ENCODE assay signal across 11 cellular contexts in the genomic region with DNA sequence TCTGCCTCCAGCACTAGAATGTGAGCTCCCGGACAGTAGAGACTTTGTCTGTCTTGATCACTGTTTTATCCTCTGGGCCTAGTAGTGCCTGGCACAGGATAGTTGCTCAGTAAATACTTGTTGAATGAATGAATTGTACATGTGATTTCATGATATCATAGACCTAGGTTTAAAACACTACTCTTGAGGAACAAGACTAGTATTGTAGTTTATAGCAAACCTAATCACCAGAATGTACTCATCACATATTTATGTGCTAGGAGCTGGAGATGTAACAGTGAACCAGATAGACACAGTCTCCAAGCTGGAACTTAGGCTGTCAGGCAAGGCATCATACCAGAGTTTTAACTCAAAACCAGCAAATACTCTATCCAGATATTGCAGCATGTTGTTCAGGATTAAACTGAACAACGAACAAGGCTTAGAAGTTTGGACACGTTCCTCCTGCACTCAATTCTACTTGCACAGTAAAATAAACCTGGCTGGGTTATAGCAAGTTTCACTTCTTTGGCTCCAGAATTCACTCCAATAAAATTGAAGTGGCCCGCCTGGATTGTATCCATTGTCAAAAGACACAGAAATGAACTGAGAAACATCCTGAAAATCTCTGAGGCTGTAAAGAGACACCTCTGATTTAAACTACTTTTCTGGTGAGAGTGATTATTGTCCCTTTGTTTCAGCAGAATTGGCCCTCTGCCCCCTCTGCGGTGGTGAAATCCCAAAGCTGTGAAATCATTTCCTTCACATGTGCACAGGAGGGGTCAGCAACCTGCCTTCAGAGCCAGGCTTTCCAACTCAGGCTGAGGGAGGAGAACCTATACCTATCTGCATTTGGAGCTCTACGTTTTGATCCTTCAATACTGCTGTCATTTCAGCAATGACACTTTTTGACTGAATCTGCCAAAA. TPM values are rescaled to one million over a fixed set of nuclear protein-coding genes. Genes with fewer than 3 reads are reported as not detected.
DNase-seq lines count a peak whose midpoint lies in the region; ATAC-seq, FAIRE-seq and TF ChIP-seq lines count a peak whose summit lies in the region.
"Had no signal": no experiment of that assay in that cellular context is flagged by ENCODE, and none has a peak within 500 bp of the region (broad histone marks: within the 10 kb centered on the region; RNA-seq: fewer than 3 reads in every experiment).

No MANE protein-coding gene starts in this region.

- H3K36me3 ChIP-seq in lung (ENCODE audit: control insufficient read depth in 2 of 2, insufficient read depth in 2 of 2, low read length in 2 of 2): no peaks in the 10 kb centered on the region
- no peaks in the 10 kb centered on the region for H3K36me3 ChIP-seq in aorta (ENCODE audit: control insufficient read depth in 1 of 2, insufficient read depth in 2 of 2, low read length in 1 of 2)
- H3K36me3 ChIP-seq in small intestine (ENCODE audit: control insufficient read depth in 2 of 2, insufficient read depth in 2 of 2, low read length in 2 of 2): no peaks in the 10 kb centered on the region
- H3K36me3 ChIP-seq: vagina had no signal

- no peaks in the 10 kb centered on the region for H3K9me3 Mint-ChIP-seq in activated naive CD8-positive, alpha-beta T cell treated with anti-CD3 and anti-CD28 coated beads, Interleukin-2, amount 50 U/mL, for 24 hours
- H3K9me3 Mint-ChIP-seq in activated naive CD8-positive, alpha-beta T cell treated with anti-CD3 and anti-CD28 coated beads for 36 hours: no peaks in the 10 kb centered on the region

- DNase-seq in activated naive CD8-positive, alpha-beta T cell treated with anti-CD3 and anti-CD28 coated beads, Interleukin-2, amount 50 U/mL, for 24 hours: no peak
- no peak for DNase-seq in activated naive CD8-positive, alpha-beta T cell treated with anti-CD3 and anti-CD28 coated beads for 36 hours
- DNase-seq in dermis microvascular lymphatic vessel endothelial cell (ENCODE audit: low read depth in 2 of 2) (peak; percentile 73 to 85), lung (ENCODE audit: low spot score) (peak; percentile 54), aorta (peak; percentile 60 to 82), DMS53 (lab: John Stamatoyannopoulos, UW) (no peak), small intestine (no peak)
- DNase-seq in stimulated activated CD4-positive, alpha-beta T cell treated with anti-CD3 and anti-CD28 coated beads, Interleukin-4, amount 100 ng/mL, for 24 hours: no peak
- DNase-seq: erythroblast; stimulated activated CD4-positive, alpha-beta T cell treated with anti-CD3 and anti-CD28 coated beads, Interleukin-12 subunit alpha, Interleukin-12 subunit beta, amount 100 ng/mL, for 4 hours had no signal

- no peak for TF ChIP-seq CTCF in lung (IDR thresholded peaks at IDR 0.05; ENCODE audit: control extremely low read depth, extremely low read depth)

- no peak for FAIRE-seq in small intestine (lab: Jason Lieb, UNC)

- intact Hi-C loops in aorta (cut with DNase I): no loop called here

- no peak for ATAC-seq in activated naive CD8-positive, alpha-beta T cell treated with anti-CD3 and anti-CD28 coated beads, Interleukin-2, amount 50 U/mL, for 24 hours
- ATAC-seq in lung (ENCODE audit: insufficient read depth, low FRiP score): no peak
- peak; percentile 55 for ATAC-seq in aorta (ENCODE audit: low FRiP score)

- H3K4me1 ChIP-seq in lung (ENCODE audit: control insufficient read depth in 2 of 2, insufficient read depth in 2 of 2, low read length in 2 of 2): peaks cover 23 to 37% of the 10 kb centered on the region in 2 donors
- peaks cover 3 to 8% of the 10 kb centered on the region in 2 donors for H3K4me1 ChIP-seq in aorta (ENCODE audit: control insufficient read depth in 1 of 2, insufficient read depth in 2 of 2, low read length in 2 of 2)
- H3K4me1 ChIP-seq in small intestine (ENCODE audit: control insufficient read depth in 2 of 2, insufficient read depth in 1 of 2, low read depth in 1 of 2, low read length in 1 of 2): peaks cover 0 to 3% of the 10 kb centered on the region in 2 donors

- H3K27me3 Mint-ChIP-seq in activated naive CD8-positive, alpha-beta T cell treated with anti-CD3 and anti-CD28 coated beads, Interleukin-2, amount 50 U/mL, for 24 hours: no peaks in the 10 kb centered on the region
- no peaks in the 10 kb centered on the region for H3K27me3 Mint-ChIP-seq in activated naive CD8-positive, alpha-beta T cell treated with anti-CD3 and anti-CD28 coated beads for 36 hours

- H3K27ac Mint-ChIP-seq in activated naive CD8-positive, alpha-beta T cell treated with anti-CD3 and anti-CD28 coated beads, Interleukin-2, amount 50 U/mL, for 24 hours: peak overlapping the region; percentile 58
- no peak overlapping the region for H3K27ac Mint-ChIP-seq in activated naive CD8-positive, alpha-beta T cell treated with anti-CD3 and anti-CD28 coated beads for 36 hours

- H3K36me3 Mint-ChIP-seq in activated naive CD8-positive, alpha-beta T cell treated with anti-CD3 and anti-CD28 coated beads, Interleukin-2, amount 50 U/mL, for 24 hours (ENCODE audit: low read depth): peaks cover 3% of the 10 kb centered on the region
- H3K36me3 Mint-ChIP-seq in activated naive CD8-positive, alpha-beta T cell treated with anti-CD3 and anti-CD28 coated beads for 36 hours: peaks cover 3% of the 10 kb centered on the region

- H3K4me3 Mint-ChIP-seq in activated naive CD8-positive, alpha-beta T cell treated with anti-CD3 and anti-CD28 coated beads, Interleukin-2, amount 50 U/mL, for 24 hours: no peak overlapping the region
- no peak overlapping the region for H3K4me3 Mint-ChIP-seq in activated naive CD8-positive, alpha-beta T cell treated with anti-CD3 and anti-CD28 coated beads for 36 hours

- peak overlapping the region; percentile 84 to 91 for H3K27ac ChIP-seq in lung (ENCODE audit: low read depth in 1 of 2, low read length in 1 of 2)
- peak overlapping the region; percentile 37 to 92 for H3K27ac ChIP-seq in aorta (ENCODE audit: low read depth in 1 of 2, low read length in 2 of 2)
- peak overlapping the region in 1 of 2 donors; percentile 70 for H3K27ac ChIP-seq in small intestine (ENCODE audit: low read depth in 1 of 2, low read length in 1 of 2)
- H3K27ac ChIP-seq: vagina had no signal

- WGBS in lung, 2 donors: 21 to 40% methylated on average over 6 of the region's 6 CpGs
- 12 to 33% methylated on average over 6 of the region's 6 CpGs for WGBS in aorta, 2 donors
- 58 to 77% (median 72%) methylated on average over 6 of the region's 6 CpGs for WGBS in small intestine, 3 donors

- peaks cover 90% of the 10 kb centered on the region for H3K4me1 Mint-ChIP-seq in activated naive CD8-positive, alpha-beta T cell treated with anti-CD3 and anti-CD28 coated beads, Interleukin-2, amount 50 U/mL, for 24 hours
- peaks cover 72% of the 10 kb centered on the region for H3K4me1 Mint-ChIP-seq in activated naive CD8-positive, alpha-beta T cell treated with anti-CD3 and anti-CD28 coated beads for 36 hours

- no peak overlapping the region for H3K4me3 ChIP-seq in lung
- H3K4me3 ChIP-seq in aorta (ENCODE audit: low read length in 2 of 2): peak overlapping the region in 1 of 2 donors; percentile 9
- no peak overlapping the region for H3K4me3 ChIP-seq in small intestine (ENCODE audit: low read depth in 1 of 2, low read length in 2 of 2)
- H3K4me3 ChIP-seq: vagina had no signal

- H3K27me3 ChIP-seq in lung (ENCODE audit: control insufficient read depth, insufficient read depth) (no peaks in the 10 kb centered on the region), aorta (ENCODE audit: control insufficient read depth in 1 of 2, insufficient read depth in 2 of 2, low read length in 1 of 2) (no peaks in the 10 kb centered on the region), small intestine (ENCODE audit: control insufficient read depth in 2 of 2, insufficient read depth in 2 of 2, low read length in 2 of 2) (no peaks in the 10 kb centered on the region)
- H3K27me3 ChIP-seq: vagina had no signal

- H3K9me3 ChIP-seq in lung (ENCODE audit: control insufficient read depth in 2 of 2, insufficient read depth in 1 of 2, low read length in 1 of 2) (no peaks in the 10 kb centered on the region), aorta (ENCODE audit: control insufficient read depth, low read length) (no peaks in the 10 kb centered on the region), small intestine (ENCODE audit: control insufficient read depth, low read depth) (no peaks in the 10 kb centered on the region)
- H3K9me3 ChIP-seq: vagina had no signal

RNA-seq across cellular contexts. Expression of a gene that starts 23.2 kb away (rescaled TPM):
- total RNA-seq in activated naive CD8-positive, alpha-beta T cell treated with anti-CD3 and anti-CD28 coated beads for 36 hours: 1 to 10 TPM; 2.5 to 3.4 TPM
- total RNA-seq in dermis microvascular lymphatic vessel endothelial cell (6.7 and 11.6 TPM in 2 replicates), lung (10 to 100 TPM; 12.2 to 12.8 TPM), aorta (10 to 100 TPM in 1 of 2 donors, 1 to 10 TPM in 1; 5.2 to 12.8 TPM)
- polyA plus RNA-seq in lung (1 to 10 TPM; 4.4 to 8.2 TPM), aorta (1 to 10 TPM; 1.6 to 4.1 TPM), small intestine (1 to 10 TPM; 1.1 to 1.6 (median 1.1) TPM)

RNA-seq across cellular contexts. Expression of a gene that starts 35.0 kb away (rescaled TPM):
- total RNA-seq in activated naive CD8-positive, alpha-beta T cell treated with anti-CD3 and anti-CD28 coated beads for 36 hours: 100 to 1,000 TPM; 181 to 190 TPM
- total RNA-seq in dermis microvascular lymphatic vessel endothelial cell (37.1 and 46.3 TPM in 2 replicates), lung (10 to 100 TPM; 32.3 to 34.1 TPM), aorta (10 to 100 TPM; 25.2 to 29.8 TPM)
- polyA plus RNA-seq in lung (10 to 100 TPM; 24.5 to 39.6 TPM), aorta (10 to 100 TPM; 15.1 to 31.9 TPM), small intestine (10 to 100 TPM; 12.5 to 56.0 (median 19.7) TPM)

Comparison
In these comparisons a context has a peak if more than half of its experiments do, and no peak if none do; other contexts are left out.
1. DNase-seq: peak in dermis microvascular lymphatic vessel endothelial cell (2 of 2), lung (single experiment) and aorta (2 of 2); none in activated naive CD8-positive, alpha-beta T cell treated with anti-CD3 and anti-CD28 coated beads, Interleukin-2, amount 50 U/mL, for 24 hours (single experiment), activated naive CD8-positive, alpha-beta T cell treated with anti-CD3 and anti-CD28 coated beads for 36 hours (single experiment), DMS53 (single experiment), stimulated activated CD4-positive, alpha-beta T cell treated with anti-CD3 and anti-CD28 coated beads, Interleukin-4, amount 100 ng/mL, for 24 hours (single experiment) and small intestine (single experiment).